11 cellular contexts compared by ENCODE assay signal in the genomic region with DNA sequence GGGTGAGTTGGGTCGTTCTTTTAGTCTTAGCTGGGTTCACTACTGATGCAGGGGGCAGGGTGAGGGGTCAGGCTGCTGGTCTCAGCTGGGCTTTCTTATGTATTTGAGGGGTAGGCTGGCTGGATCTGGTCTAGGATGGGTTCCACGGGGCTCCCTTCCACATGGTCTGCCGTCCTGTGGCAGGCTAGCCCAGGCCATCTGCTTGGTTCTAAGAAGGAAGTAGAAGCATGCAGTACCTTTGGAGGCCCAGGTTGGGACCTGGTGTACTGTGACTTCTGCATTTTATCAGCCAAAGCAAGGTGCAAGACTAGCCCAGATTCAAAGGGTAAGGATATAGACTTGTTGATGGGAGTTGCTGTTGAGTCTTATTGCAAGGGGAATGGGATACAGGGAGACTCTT. TPM values are rescaled to one million over a fixed set of nuclear protein-coding genes. Genes with fewer than 3 reads are reported as not detected.
DNase-seq lines count a peak whose midpoint lies in the region; ATAC-seq, FAIRE-seq and TF ChIP-seq lines count a peak whose summit lies in the region.
"Had no signal": no experiment of that assay in that cellular context is flagged by ENCODE, and none has a peak within 500 bp of the region (broad histone marks: within the 10 kb centered on the region; RNA-seq: fewer than 3 reads in every experiment).

No MANE protein-coding gene starts in this region.

- no peaks in the 10 kb centered on the region for H3K9me3 ChIP-seq in DOHH2 (ENCODE audit: control insufficient read depth, insufficient read depth, low read length)
- no peaks in the 10 kb centered on the region for H3K9me3 ChIP-seq in lung (ENCODE audit: control insufficient read depth in 2 of 2, insufficient read depth in 1 of 2, low read length in 1 of 2)
- H3K9me3 ChIP-seq in neural progenitor cell (ENCODE audit: low read depth): no peaks in the 10 kb centered on the region

- DNase-seq in NAMALWA (ENCODE audit: low spot score) (peak; percentile 47), lung (ENCODE audit: low spot score) (no peak), foreskin fibroblast (no peak), GM19239 (ENCODE audit: insufficient read length, low spot score) (no peak), neural progenitor cell (ENCODE audit: low spot score) (no peak), chondrocyte (ENCODE audit: low spot score) (no peak)
- DNase-seq: DMS79, NCI-H446 treated with DMSO at 0.1 percent for 48 hours, SW 1271 had no signal

- H3K4me2 ChIP-seq in DOHH2 (ENCODE audit: low read length) (peak overlapping the region; percentile 57), neural progenitor cell (no peak overlapping the region)

- FAIRE-seq in GM19239 (lab: Jason Lieb, UNC): no peak

- H3K4me3 Mint-ChIP-seq in neural progenitor cell: no peak overlapping the region
- no peak overlapping the region for H3K4me3 Mint-ChIP-seq in chondrocyte (ENCODE audit: unreplicated experiment)

- no peak overlapping the region for H2AFZ ChIP-seq in neural progenitor cell (replicated peaks)

- no peaks in the 10 kb centered on the region for H4K20me1 ChIP-seq in DOHH2 (ENCODE audit: control insufficient read depth, insufficient read depth, low read depth, low read length)
- H4K20me1 ChIP-seq in neural progenitor cell (ENCODE audit: low read depth): no peaks in the 10 kb centered on the region

- peak overlapping the region; percentile 54 for H3K4me3 ChIP-seq in DOHH2 (ENCODE audit: low read length)
- H3K4me3 ChIP-seq in lung: no peak overlapping the region
- no peak overlapping the region for H3K4me3 ChIP-seq in foreskin fibroblast (ENCODE audit: low read depth in 1 of 2, low read length in 2 of 2)
- H3K4me3 ChIP-seq in neural progenitor cell: no peak overlapping the region

- H3K27ac Mint-ChIP-seq in neural progenitor cell (no peak overlapping the region), chondrocyte (ENCODE audit: unreplicated experiment) (no peak overlapping the region)

- peaks cover 7% of the 10 kb centered on the region for H3F3A ChIP-seq in DOHH2 (ENCODE audit: control insufficient read depth, insufficient read depth)
- peaks cover 15% of the 10 kb centered on the region for H3F3A ChIP-seq in neural progenitor cell (ENCODE audit: low read depth)

- H3K9me2 ChIP-seq in DOHH2 (replicated peaks; ENCODE audit: control insufficient read depth, low read length): no peaks in the 10 kb centered on the region

- H3K4me1 Mint-ChIP-seq in neural progenitor cell (peaks cover 4% of the 10 kb centered on the region), chondrocyte (ENCODE audit: low read depth) (no peaks in the 10 kb centered on the region)

- peaks cover 9% of the 10 kb centered on the region; the same call in 1 of the 2 replicates for H3K36me3 ChIP-seq in DOHH2 (ENCODE audit: control insufficient read depth, low read length)
- no peaks in the 10 kb centered on the region for H3K36me3 ChIP-seq in lung (ENCODE audit: control insufficient read depth in 2 of 2, insufficient read depth in 2 of 2, low read length in 2 of 2)
- H3K36me3 ChIP-seq in neural progenitor cell: no peaks in the 10 kb centered on the region

- no peak overlapping the region for H3K9ac ChIP-seq in neural progenitor cell

- peak overlapping the region; percentile 62 for H3K27ac ChIP-seq in DOHH2 (ENCODE audit: low read depth, low read length)
- H3K27ac ChIP-seq in lung (ENCODE audit: low read depth in 1 of 2, low read length in 1 of 2): peak overlapping the region; percentile 3 to 35
- no peak overlapping the region for H3K27ac ChIP-seq in neural progenitor cell

- ATAC-seq in GM19395 (IDR thresholded peaks at IDR 0.05; ENCODE audit: unreplicated experiment) (peak; percentile 41), lung (ENCODE audit: insufficient read depth, low FRiP score) (no peak)

- H3K36me3 Mint-ChIP-seq in neural progenitor cell (peaks cover 9% of the 10 kb centered on the region), chondrocyte (ENCODE audit: low read depth) (no peaks in the 10 kb centered on the region)

- H3K4me1 ChIP-seq in DOHH2 (ENCODE audit: control insufficient read depth, low read length) (peaks cover 54% of the 10 kb centered on the region), lung (ENCODE audit: control insufficient read depth in 2 of 2, insufficient read depth in 2 of 2, low read length in 2 of 2) (peaks cover 6 to 47% of the 10 kb centered on the region in 2 donors), neural progenitor cell (peaks cover 34% of the 10 kb centered on the region)

- TF ChIP-seq CTCF in DOHH2 (IDR thresholded peaks at IDR 0.05; ENCODE audit: low read depth, low read length, poor library complexity, severe bottlenecking) (no peak), lung (IDR thresholded peaks at IDR 0.05; ENCODE audit: control extremely low read depth, extremely low read depth) (no peak), foreskin fibroblast (IDR thresholded peaks at IDR 0.05; ENCODE audit: low read depth, low read length) (no peak), neural progenitor cell (IDR thresholded peaks at IDR 0.05) (no peak), chondrocyte (IDR thresholded peaks at IDR 0.05) (no peak)

- WGBS in lung, 2 donors: 56 to 80% methylated on average over 3 of the region's 3 CpGs

- no peaks in the 10 kb centered on the region for H3K27me3 Mint-ChIP-seq in neural progenitor cell (ENCODE audit: insufficient read depth, low read depth)
- H3K27me3 Mint-ChIP-seq in chondrocyte (ENCODE audit: low read depth): no peaks in the 10 kb centered on the region

- no peaks in the 10 kb centered on the region for H3K27me3 ChIP-seq in DOHH2 (ENCODE audit: control insufficient read depth, low read length)
- H3K27me3 ChIP-seq in lung (ENCODE audit: control insufficient read depth, insufficient read depth): no peaks in the 10 kb centered on the region
- no peaks in the 10 kb centered on the region for H3K27me3 ChIP-seq in neural progenitor cell

- H3K79me2 ChIP-seq in DOHH2 (ENCODE audit: control insufficient read depth, low read length) (peaks cover 87% of the 10 kb centered on the region), neural progenitor cell (ENCODE audit: low read depth) (no peaks in the 10 kb centered on the region)

- H3K9me3 Mint-ChIP-seq in neural progenitor cell (peaks cover 9% of the 10 kb centered on the region), chondrocyte (ENCODE audit: low read depth) (peaks cover 6% of the 10 kb centered on the region)

RNA-seq across cellular contexts. Expression of a gene that starts 35.5 kb away (rescaled TPM):
- total RNA-seq in lung (10 to 100 TPM; 48.0 to 53.7 TPM), neural progenitor cell (ENCODE audit: low replicate concordance) (21.2 and 28.8 TPM in 2 replicates), chondrocyte (27.6 to 30.0 TPM (median 29.8 TPM) in 3 replicates)
- polyA plus RNA-seq in lung: 10 to 100 TPM in 1 of 2 donors, 1 to 10 TPM in 1; 3.6 to 14.6 TPM
